1 cellular context compared by ENCODE assay signal in genomic region chr6:32074996-32075532, GRCh38.
TF ChIP-seq lines count a peak whose summit lies in the region.

No MANE protein-coding gene starts in this region.

TF ChIP-seq in H1, 55 proteins besides CTCF, POLR2A, EP300 and RAD21:
- no peak for TF ChIP-seq BACH1 (IDR thresholded peaks at IDR 0.05; ENCODE audit: low read length)
- no peak for TF ChIP-seq BRCA1 (IDR thresholded peaks at IDR 0.05; ENCODE audit: low read depth, low read length)
- no peak for TF ChIP-seq HDAC2 (IDR thresholded peaks at IDR 0.05; ENCODE audit: borderline replicate concordance in 1 of 2, low read depth in 2 of 2, low read length in 2 of 2)
- TF ChIP-seq GABPA (IDR thresholded peaks at IDR 0.05; ENCODE audit: borderline replicate concordance, insufficient read depth, low read length) = no peak
- no peak for TF ChIP-seq EZH2 (IDR thresholded peaks at IDR 0.05; ENCODE audit: low read depth, low read length, severe bottlenecking)
- TF ChIP-seq RFX5 (IDR thresholded peaks at IDR 0.05; ENCODE audit: borderline replicate concordance, low read depth, low read length) = no peak
- TF ChIP-seq TCF12 (IDR thresholded peaks at IDR 0.05; ENCODE audit: low read depth, low read length) = no peak
- TF ChIP-seq JUND (IDR thresholded peaks at IDR 0.05; ENCODE audit: low read length) = no peak
- no peak for TF ChIP-seq POU5F1 (IDR thresholded peaks at IDR 0.05; ENCODE audit: low read depth, low read length)
- no peak for TF ChIP-seq SP1 (IDR thresholded peaks at IDR 0.05; ENCODE audit: low read depth, low read length)
- TF ChIP-seq CBX8 (IDR thresholded peaks at IDR 0.05; ENCODE audit: borderline replicate concordance, low read depth, low read length) = no peak
- no peak for TF ChIP-seq CTBP2 (IDR thresholded peaks at IDR 0.05; ENCODE audit: borderline replicate concordance, insufficient read depth, insufficient read length, low read length)
- TF ChIP-seq, protein P1, sequence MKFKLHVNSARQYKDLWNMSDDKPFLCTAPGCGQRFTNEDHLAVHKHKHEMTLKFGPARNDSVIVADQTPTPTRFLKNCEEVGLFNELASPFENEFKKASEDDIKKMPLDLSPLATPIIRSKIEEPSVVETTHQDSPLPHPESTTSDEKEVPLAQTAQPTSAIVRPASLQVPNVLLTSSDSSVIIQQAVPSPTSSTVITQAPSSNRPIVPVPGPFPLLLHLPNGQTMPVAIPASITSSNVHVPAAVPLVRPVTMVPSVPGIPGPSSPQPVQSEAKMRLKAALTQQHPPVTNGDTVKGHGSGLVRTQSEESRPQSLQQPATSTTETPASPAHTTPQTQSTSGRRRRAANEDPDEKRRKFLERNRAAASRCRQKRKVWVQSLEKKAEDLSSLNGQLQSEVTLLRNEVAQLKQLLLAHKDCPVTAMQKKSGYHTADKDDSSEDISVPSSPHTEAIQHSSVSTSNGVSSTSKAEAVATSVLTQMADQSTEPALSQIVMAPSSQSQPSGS (IDR thresholded peaks at IDR 0.05; ENCODE audit: low read length) = no peak
- no peak for TF ChIP-seq ATF3 (IDR thresholded peaks at IDR 0.05; ENCODE audit: insufficient read depth, low read depth, low read length)
- no peak for TF ChIP-seq CREB1 (IDR thresholded peaks at IDR 0.05)
- no peak for TF ChIP-seq ZNF274 (IDR thresholded peaks at IDR 0.05; ENCODE audit: borderline replicate concordance, extremely low read depth, low read length)
- TF ChIP-seq RXRA (IDR thresholded peaks at IDR 0.05; ENCODE audit: insufficient read depth, low read depth, low read length) = no peak
- TF ChIP-seq TAF7 (optimal IDR thresholded peaks at IDR 0.05; ENCODE audit: borderline replicate concordance, low read depth, low read length) = no peak
- no peak for TF ChIP-seq SRF (IDR thresholded peaks at IDR 0.05; ENCODE audit: low read depth, low read length)
